In the genomic region with DNA sequence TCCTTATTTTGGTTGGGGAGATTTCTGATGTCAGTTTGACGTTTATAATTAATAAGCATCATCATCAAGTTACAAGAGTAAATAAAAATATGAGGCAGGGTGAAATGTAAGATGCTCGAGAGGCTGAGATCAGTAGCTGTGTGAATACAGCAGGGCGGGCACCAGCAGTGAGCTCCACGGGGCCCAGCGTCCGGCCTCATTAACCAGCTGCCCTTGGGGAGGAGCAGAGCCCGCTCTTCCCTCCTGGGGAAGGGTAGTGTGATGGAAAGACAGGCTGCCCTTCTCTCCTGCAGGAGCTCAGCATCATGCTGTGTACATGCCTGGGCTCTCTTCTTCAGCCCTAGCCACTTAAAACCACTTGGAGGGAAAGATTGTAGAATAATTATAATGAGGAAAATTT, we compare ENCODE assay signal across 20 cellular contexts.
"Had no signal": no experiment of that assay in that cellular context is flagged by ENCODE, and none has a peak within 500 bp of the region (broad histone marks: within the 10 kb centered on the region; RNA-seq: fewer than 3 reads in every experiment).

No MANE protein-coding gene starts in this region.

- H3K27me3 ChIP-seq: adrenal gland, ascending aorta, breast epithelium, hepatocyte, testis, vagina had no signal

- H3K4me3 ChIP-seq: adrenal gland, ascending aorta, breast epithelium, hepatocyte, left ventricle myocardium inferior, testis, vagina had no signal

- H3K27ac ChIP-seq: adrenal gland, ascending aorta, breast epithelium, hepatocyte, testis, vagina had no signal

- H3K9me3 ChIP-seq: adrenal gland, ascending aorta, breast epithelium, left ventricle myocardium inferior, testis, vagina had no signal

- DNase-seq: activated B cell treated with CpG ODN at 0.5 μM for 24 hours; activated CD4-positive, alpha-beta T cell treated with anti-CD3 and anti-CD28 coated beads for 36 hours; activated CD4-positive, alpha-beta T cell treated with anti-CD3 and anti-CD28 coated beads, Interleukin-2, amount 50 U/mL, for 4 hours; activated CD8-positive, alpha-beta memory T cell treated with anti-CD3 and anti-CD28 coated beads for 24 hours; activated CD8-positive, alpha-beta memory T cell treated with anti-CD3 and anti-CD28 coated beads, Interleukin-2, amount 50 U/mL, for 4 hours; activated naive CD4-positive, alpha-beta T cell; activated T-cell treated with anti-CD3 and anti-CD28 coated beads, Interleukin-2, amount 50 U/mL, for 24 hours; adrenal gland; effector memory CD8-positive, alpha-beta T cell; foreskin melanocyte; kidney glomerular epithelial cell; left ventricle myocardium inferior; naive thymus-derived CD8-positive, alpha-beta T cell; stimulated activated CD4-positive, alpha-beta T cell treated with anti-CD3 and anti-CD28 coated beads, Interleukin-4, amount 100 ng/mL, for 1 hour; stimulated activated naive CD4-positive, alpha-beta T cell; testis had no signal

- H3K4me1 ChIP-seq: ascending aorta, breast epithelium had no signal

- H3K36me3 ChIP-seq: adrenal gland, ascending aorta, breast epithelium, left ventricle myocardium inferior, vagina had no signal
